ENCODE assay signal across 13 cellular contexts in genomic region chr1:111220302-111220890, GRCh38. TPM values are rescaled to one million over a fixed set of nuclear protein-coding genes. Genes with fewer than 3 reads are reported as not detected.
DNase-seq lines count a peak whose midpoint lies in the region; ATAC-seq lines count a peak whose summit lies in the region.
"Had no signal": no experiment of that assay in that cellular context is flagged by ENCODE, and none has a peak within 500 bp of the region (broad histone marks: within the 10 kb centered on the region; RNA-seq: fewer than 3 reads in every experiment).

No MANE protein-coding gene starts in this region.

- ATAC-seq in activated CD8-positive, alpha-beta T cell treated with anti-CD3 and anti-CD28 coated beads, Interleukin-2, amount 10 ng/mL, durations not matched to agents 7 days and 5 days, result no peak
- ATAC-seq in naive thymus-derived CD4-positive, alpha-beta T cell, result no peak
- no peak for ATAC-seq in HG03442 (IDR thresholded peaks at IDR 0.05; ENCODE audit: unreplicated experiment)
- ATAC-seq in HG03108 (IDR thresholded peaks at IDR 0.05; ENCODE audit: unreplicated experiment), result no peak

- H3K36me3 ChIP-seq in CD4-positive, alpha-beta memory T cell (ENCODE audit: insufficient read depth, low read length), result no peaks in the 10 kb centered on the region
- no peaks in the 10 kb centered on the region for H3K36me3 ChIP-seq in HUES48 (ENCODE audit: control insufficient read depth, insufficient read depth, low read length)
- no peaks in the 10 kb centered on the region for H3K36me3 ChIP-seq in naive thymus-derived CD4-positive, alpha-beta T cell (ENCODE audit: control insufficient read depth in 2 of 3, insufficient read depth in 3 of 3, low read length in 3 of 3)
- H3K36me3 ChIP-seq: ascending aorta, prostate gland had no signal

- peak overlapping the region; percentile 59 for H3K27ac ChIP-seq in CD4-positive, alpha-beta memory T cell (ENCODE audit: low read depth, low read length)
- H3K27ac ChIP-seq in HUES48 (ENCODE audit: low read depth, low read length), result peak overlapping the region; percentile 79
- peak overlapping the region; percentile 77 for H3K27ac ChIP-seq in naive thymus-derived CD4-positive, alpha-beta T cell (ENCODE audit: low read depth, low read length)
- H3K27ac ChIP-seq: ascending aorta, PC-9, prostate gland had no signal

- POLR2A ChIA-PET in CD4-positive, alpha-beta memory T cell (lab: Charles Lee; ENCODE audit: partially characterized antibody), result interaction anchor here (1.0 to 18.7 kb wide), 9 partner anchors 6 to 288 kb away, joined by 3 to 1434 read pairs (median 15); partner anchors contain the start of genes CEPT1, CHI3L2, DENND2D and DRAM2
- POLR2A ChIA-PET in activated CD8-positive, alpha-beta T cell treated with anti-CD3 and anti-CD28 coated beads, Interleukin-2, amount 10 ng/mL, durations not matched to agents 7 days and 5 days (lab: Charles Lee), result interaction anchor here (1.2 to 11.0 kb wide), 5 partner anchors 20 to 373 kb away, joined by 3 to 570 read pairs (median 10); partner anchors contain the start of gene DENND2D
- POLR2A ChIA-PET in naive thymus-derived CD4-positive, alpha-beta T cell (lab: Charles Lee), result interaction anchor here (0.8 to 18.8 kb wide), 10 partner anchors 8 to 228 kb away, joined by 3 to 1128 read pairs (median 7); partner anchors contain the start of genes CEPT1, CHI3L2, DENND2D and DRAM2

- H3K9me3 Mint-ChIP-seq in CD4-positive, alpha-beta memory T cell, result peaks cover 0 to 9% (median 0%) of the 10 kb centered on the region in 8 donors
- H3K9me3 Mint-ChIP-seq in activated CD8-positive, alpha-beta T cell treated with anti-CD3 and anti-CD28 coated beads, Interleukin-2, amount 10 ng/mL, durations not matched to agents 7 days and 5 days (ENCODE audit: insufficient read depth), result no peaks in the 10 kb centered on the region
- H3K9me3 Mint-ChIP-seq in naive thymus-derived CD4-positive, alpha-beta T cell, result peaks cover 0 to 13% (median 2%) of the 10 kb centered on the region in 11 donors
- H3K9me3 Mint-ChIP-seq: dendritic cell treated with granulocyte-macrophage colony-stimulating factor and Interleukin-4, amounts not matched to agents 40 ng/mL and 50 ng/mL, for 4 days had no signal

- peak overlapping the region; percentile 84 to 100 (median 96) for H3K27ac Mint-ChIP-seq in CD4-positive, alpha-beta memory T cell
- peak overlapping the region; percentile 89 for H3K27ac Mint-ChIP-seq in activated CD8-positive, alpha-beta T cell treated with anti-CD3 and anti-CD28 coated beads, Interleukin-2, amount 10 ng/mL, durations not matched to agents 7 days and 5 days
- peak overlapping the region; percentile 85 to 100 (median 97) for H3K27ac Mint-ChIP-seq in naive thymus-derived CD4-positive, alpha-beta T cell
- H3K27ac Mint-ChIP-seq: dendritic cell treated with granulocyte-macrophage colony-stimulating factor and Interleukin-4, amounts not matched to agents 40 ng/mL and 50 ng/mL, for 4 days had no signal

- no peak overlapping the region for H3K9ac ChIP-seq in HUES48 (ENCODE audit: low read depth, low read length)

- peaks cover 80 to 97% (median 90%) of the 10 kb centered on the region in 4 donors for H3K4me1 Mint-ChIP-seq in CD4-positive, alpha-beta memory T cell
- H3K4me1 Mint-ChIP-seq in activated CD8-positive, alpha-beta T cell treated with anti-CD3 and anti-CD28 coated beads, Interleukin-2, amount 10 ng/mL, durations not matched to agents 7 days and 5 days (ENCODE audit: low read depth), result peaks cover 93% of the 10 kb centered on the region
- peaks cover 76 to 100% (median 95%) of the 10 kb centered on the region in 7 donors for H3K4me1 Mint-ChIP-seq in naive thymus-derived CD4-positive, alpha-beta T cell

- H3K9me3 ChIP-seq in CD4-positive, alpha-beta memory T cell (ENCODE audit: control insufficient read depth in 1 of 2, low read length in 2 of 2), result no peaks in the 10 kb centered on the region
- no peaks in the 10 kb centered on the region for H3K9me3 ChIP-seq in HUES48 (ENCODE audit: control insufficient read depth, insufficient read depth, low read length)
- no peaks in the 10 kb centered on the region for H3K9me3 ChIP-seq in naive thymus-derived CD4-positive, alpha-beta T cell (ENCODE audit: control insufficient read depth in 2 of 3, low read length in 3 of 3)
- H3K9me3 ChIP-seq: ascending aorta, prostate gland had no signal

- CTCF ChIA-PET in CD4-positive, alpha-beta memory T cell (lab: Charles Lee; ENCODE audit: partially characterized antibody), result interaction anchor here (0.8 to 17.0 kb wide), 8 partner anchors 11 to 287 kb away, joined by 3 to 623 read pairs (median 4); partner anchors contain the start of genes CEPT1, DENND2D and DRAM2
- CTCF ChIA-PET in activated CD8-positive, alpha-beta T cell treated with anti-CD3 and anti-CD28 coated beads, Interleukin-2, amount 10 ng/mL, durations not matched to agents 7 days and 5 days (lab: Charles Lee), result interaction anchor here (0.7 to 16.1 kb wide), 12 partner anchors 8 to 373 kb away, joined by 3 to 528 read pairs (median 4); partner anchors contain the start of genes CHI3L2 and DENND2D
- CTCF ChIA-PET in naive thymus-derived CD4-positive, alpha-beta T cell (lab: Charles Lee), result interaction anchor here (0.6 to 17.6 kb wide), 5 partner anchors 9 to 588 kb away, joined by 3 to 341 read pairs (median 5); partner anchors contain the start of gene DENND2D

- H3K4me3 Mint-ChIP-seq in CD4-positive, alpha-beta memory T cell, result peak overlapping the region; percentile 15 to 95 (median 74)
- peak overlapping the region; percentile 53 for H3K4me3 Mint-ChIP-seq in activated CD8-positive, alpha-beta T cell treated with anti-CD3 and anti-CD28 coated beads, Interleukin-2, amount 10 ng/mL, durations not matched to agents 7 days and 5 days
- H3K4me3 Mint-ChIP-seq in naive thymus-derived CD4-positive, alpha-beta T cell, result peak overlapping the region; percentile 62 to 92 (median 80)
- H3K4me3 Mint-ChIP-seq: dendritic cell treated with granulocyte-macrophage colony-stimulating factor and Interleukin-4, amounts not matched to agents 40 ng/mL and 50 ng/mL, for 4 days had no signal

- peaks cover 0 to 2% of the 10 kb centered on the region in 2 donors for H3K27me3 Mint-ChIP-seq in CD4-positive, alpha-beta memory T cell
- H3K27me3 Mint-ChIP-seq in activated CD8-positive, alpha-beta T cell treated with anti-CD3 and anti-CD28 coated beads, Interleukin-2, amount 10 ng/mL, durations not matched to agents 7 days and 5 days (ENCODE audit: low read depth), result no peaks in the 10 kb centered on the region
- peaks cover 0 to 2% (median 0%) of the 10 kb centered on the region in 5 donors for H3K27me3 Mint-ChIP-seq in naive thymus-derived CD4-positive, alpha-beta T cell

- no peaks in the 10 kb centered on the region for H3K27me3 ChIP-seq in CD4-positive, alpha-beta memory T cell (ENCODE audit: insufficient read depth, low read length)
- no peaks in the 10 kb centered on the region for H3K27me3 ChIP-seq in HUES48 (ENCODE audit: control insufficient read depth, insufficient read depth, low read length)
- H3K27me3 ChIP-seq in naive thymus-derived CD4-positive, alpha-beta T cell (ENCODE audit: control insufficient read depth in 2 of 2, insufficient read depth in 2 of 2, low read length in 2 of 2), result no peaks in the 10 kb centered on the region
- H3K27me3 ChIP-seq: ascending aorta had no signal

- H3K36me3 Mint-ChIP-seq in CD4-positive, alpha-beta memory T cell, result peaks cover 0 to 7% of the 10 kb centered on the region in 2 donors
- peaks cover 9% of the 10 kb centered on the region for H3K36me3 Mint-ChIP-seq in activated CD8-positive, alpha-beta T cell treated with anti-CD3 and anti-CD28 coated beads, Interleukin-2, amount 10 ng/mL, durations not matched to agents 7 days and 5 days (ENCODE audit: low read depth)
- H3K36me3 Mint-ChIP-seq in naive thymus-derived CD4-positive, alpha-beta T cell, result peaks cover 0 to 16% (median 5%) of the 10 kb centered on the region in 5 donors

- peaks cover 98% of the 10 kb centered on the region for H3K4me1 ChIP-seq in CD4-positive, alpha-beta memory T cell (ENCODE audit: insufficient read depth, low read length)
- peaks cover 15% of the 10 kb centered on the region; the same call in 1 of the 2 replicates for H3K4me1 ChIP-seq in HUES48 (ENCODE audit: control insufficient read depth, insufficient read depth, low read length)
- peaks cover 93 to 94% of the 10 kb centered on the region in 2 donors for H3K4me1 ChIP-seq in naive thymus-derived CD4-positive, alpha-beta T cell (ENCODE audit: control insufficient read depth in 2 of 2, insufficient read depth in 2 of 2, low read length in 2 of 2)
- H3K4me1 ChIP-seq: prostate gland had no signal

- peak overlapping the region in 1 of 2 donors; percentile 5 for H3K4me3 ChIP-seq in CD4-positive, alpha-beta memory T cell (ENCODE audit: low read length in 2 of 2)
- H3K4me3 ChIP-seq in HUES48 (ENCODE audit: low read depth, low read length), result no peak overlapping the region
- H3K4me3 ChIP-seq in naive thymus-derived CD4-positive, alpha-beta T cell (ENCODE audit: low read length), result peak overlapping the region; percentile 1
- H3K4me3 ChIP-seq: ascending aorta, PC-9, prostate gland had no signal

- intact Hi-C loops in CD4-positive, alpha-beta memory T cell (cut with micrococcal nuclease), result loop anchor here (5.0 to 10.0 kb wide), 3 partner anchors 33 to 404 kb away; no protein-coding TSS in a partner anchor
- intact Hi-C loops in naive thymus-derived CD4-positive, alpha-beta T cell (cut with micrococcal nuclease), result loop anchor here (5.0 to 10.0 kb wide), 5 partner anchors 33 to 438 kb away; partner anchors contain the start of gene C1orf162 (in 1 of the 2)

- no peak for DNase-seq in CD4-positive, alpha-beta memory T cell
- no peak for DNase-seq in activated CD8-positive, alpha-beta T cell treated with anti-CD3 and anti-CD28 coated beads, Interleukin-2, amount 10 ng/mL, durations not matched to agents 7 days and 5 days
- DNase-seq in naive thymus-derived CD4-positive, alpha-beta T cell, result no peak
- DNase-seq in EL, result no peak
- DNase-seq in SW480 (ENCODE audit: low spot score), result no peak

RNA-seq across cellular contexts. Expression of gene CHI3L2, which starts 7.1 kb away (rescaled TPM):
- total RNA-seq in CD4-positive, alpha-beta memory T cell, result 1 to 10 TPM; 1.7 to 1.9 TPM
- 10 to 100 TPM; 15.6 to 18.2 TPM for polyA plus RNA-seq in CD4-positive, alpha-beta memory T cell
- 10 to 100 TPM; 23.8 to 27.0 TPM for total RNA-seq in activated CD8-positive, alpha-beta T cell treated with anti-CD3 and anti-CD28 coated beads, Interleukin-2, amount 10 ng/mL, durations not matched to agents 7 days and 5 days
- 10 to 100 TPM in 3 of 5 experiments, 1 to 10 TPM in 2; 7.0 to 38.0 (median 18.8) TPM for total RNA-seq in naive thymus-derived CD4-positive, alpha-beta T cell
- 100 to 1,000 TPM; 126 to 136 TPM for polyA plus RNA-seq in naive thymus-derived CD4-positive, alpha-beta T cell
- total RNA-seq: G401, PC-9 had no signal

RNA-seq across cellular contexts. Expression of gene DENND2D, which starts 19.9 kb away (rescaled TPM):
- 100 to 1,000 TPM; 284 TPM for total RNA-seq in CD4-positive, alpha-beta memory T cell
- 100 to 1,000 TPM; 125 to 221 TPM for polyA plus RNA-seq in CD4-positive, alpha-beta memory T cell
- 100 to 1,000 TPM; 262 to 275 TPM for total RNA-seq in activated CD8-positive, alpha-beta T cell treated with anti-CD3 and anti-CD28 coated beads, Interleukin-2, amount 10 ng/mL, durations not matched to agents 7 days and 5 days
- 100 to 1,000 TPM; 122 to 328 (median 288) TPM for total RNA-seq in naive thymus-derived CD4-positive, alpha-beta T cell
- 100 to 1,000 TPM; 192 to 421 TPM for polyA plus RNA-seq in naive thymus-derived CD4-positive, alpha-beta T cell
- total RNA-seq: G401 had no signal
